ENCODE assay signal across 1 cellular context in genomic region chr9:69036799-69037198, GRCh38.
TF ChIP-seq lines count a peak whose summit lies in the region.

No MANE protein-coding gene starts in this region.

TF ChIP-seq in K562, 482 proteins besides CTCF, POLR2A, EP300 and RAD21 (continued from another document):
- TF ChIP-seq ZNF280B (CRISPR knock-in tag; IDR thresholded peaks at IDR 0.05), result no peak
- peak; percentile 13 for TF ChIP-seq PRDM10 (IDR thresholded peaks at IDR 0.05; ENCODE audit: partially characterized antibody)
- peak; percentile 32; the same call in 1 of the 2 replicates for TF ChIP-seq ZNF592 (IDR thresholded peaks at IDR 0.05)
